ENCODE assay signal across 16 cellular contexts in the genomic region with DNA sequence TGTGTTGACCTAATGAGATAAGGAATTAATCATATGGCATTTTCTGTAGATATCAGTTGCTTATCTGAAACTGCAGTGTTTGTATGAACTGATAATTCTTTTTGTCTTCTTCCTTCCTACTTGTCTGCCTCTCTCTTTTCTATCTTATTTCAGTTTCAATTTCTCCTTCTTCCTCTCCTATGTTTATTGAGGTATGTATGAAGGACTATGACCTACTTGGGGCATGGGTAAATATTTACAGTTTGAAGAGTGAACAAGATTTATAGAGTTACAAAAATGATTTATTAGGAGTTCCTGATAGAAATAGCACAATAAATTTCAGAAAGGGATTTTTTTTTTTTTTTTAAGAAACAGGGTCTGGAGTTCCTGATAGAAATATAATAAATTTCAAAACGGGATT.
DNase-seq lines count a peak whose midpoint lies in the region; ATAC-seq and TF ChIP-seq lines count a peak whose summit lies in the region.
"Had no signal": no experiment of that assay in that cellular context is flagged by ENCODE, and none has a peak within 500 bp of the region (broad histone marks: within the 10 kb centered on the region; RNA-seq: fewer than 3 reads in every experiment).

No MANE protein-coding gene starts in this region.

- BruUV-seq in PC-3 (replicated peaks; lab: Mats Ljungman, UMichigan): no TSS peak

- CTCF ChIA-PET in activated CD4-positive, alpha-beta T cell treated with anti-CD3 and anti-CD28 coated beads for 36 hours (lab: Charles Lee): interaction anchor here (0.7 to 1.7 kb wide), 2 partner anchors 16 to 377 kb away, joined by 3 to 4 read pairs; no protein-coding TSS in a partner anchor
- CTCF ChIA-PET in CD8-positive, alpha-beta T cell (lab: Charles Lee): no interaction called here
- CTCF ChIA-PET in PC-3 (lab: Charles Lee): no interaction called here

- H3K9me3 Mint-ChIP-seq in activated CD4-positive, alpha-beta T cell treated with anti-CD3 and anti-CD28 coated beads, Interleukin-2, amount 10 ng/mL, durations not matched to agents 24 days and 14 days: no peaks in the 10 kb centered on the region
- no peaks in the 10 kb centered on the region for H3K9me3 Mint-ChIP-seq in activated CD4-positive, alpha-beta T cell treated with anti-CD3 and anti-CD28 coated beads for 36 hours (ENCODE audit: low read depth)
- H3K9me3 Mint-ChIP-seq in CD8-positive, alpha-beta T cell: no peaks in the 10 kb centered on the region

- no peak overlapping the region for H3K4me3 ChIP-seq in CD8-positive, alpha-beta T cell (ENCODE audit: low read depth, low read length)
- H3K4me3 ChIP-seq in PC-3 (ENCODE audit: low read length): no peak overlapping the region
- H3K4me3 ChIP-seq: BLaER1 treated with 17β-estradiol and CSF1 and Interleukin-3, amounts not matched to agents 10 nM and 100 nM had no signal

- H3K36me3 Mint-ChIP-seq in activated CD4-positive, alpha-beta T cell treated with anti-CD3 and anti-CD28 coated beads, Interleukin-2, amount 10 ng/mL, durations not matched to agents 24 days and 14 days (ENCODE audit: low read depth): no peaks in the 10 kb centered on the region
- H3K36me3 Mint-ChIP-seq in activated CD4-positive, alpha-beta T cell treated with anti-CD3 and anti-CD28 coated beads for 36 hours (ENCODE audit: low read depth): no peaks in the 10 kb centered on the region
- H3K36me3 Mint-ChIP-seq in CD8-positive, alpha-beta T cell: no peaks in the 10 kb centered on the region

- H3K79me2 ChIP-seq in PC-3 (ENCODE audit: low read length): no peaks in the 10 kb centered on the region

- H3K9me2 ChIP-seq in PC-3 (replicated peaks; ENCODE audit: low read length): no peaks in the 10 kb centered on the region

- no peak overlapping the region for H3K27ac ChIP-seq in CD8-positive, alpha-beta T cell (ENCODE audit: low read depth, low read length)
- H3K27ac ChIP-seq in PC-3 (ENCODE audit: low read length): no peak overlapping the region
- H3K27ac ChIP-seq: BLaER1 treated with 17β-estradiol and CSF1 and Interleukin-3, amounts not matched to agents 10 nM and 100 nM had no signal

- no peaks in the 10 kb centered on the region for H4K20me1 ChIP-seq in PC-3 (ENCODE audit: low read length)
- H4K20me1 ChIP-seq: BLaER1 treated with 17β-estradiol and CSF1 and Interleukin-3, amounts not matched to agents 10 nM and 100 nM had no signal

- no peak for ATAC-seq in activated CD4-positive, alpha-beta T cell treated with anti-CD3 and anti-CD28 coated beads for 36 hours
- ATAC-seq in CD8-positive, alpha-beta T cell: no peak
- ATAC-seq in PC-3: peak; percentile 43; the same call in 1 of the 2 replicates

- POLR2A ChIA-PET in activated CD4-positive, alpha-beta T cell treated with anti-CD3 and anti-CD28 coated beads for 36 hours (lab: Charles Lee): no interaction called here
- POLR2A ChIA-PET in CD8-positive, alpha-beta T cell (lab: Charles Lee): no interaction called here
- POLR2A ChIA-PET in PC-3 (lab: Charles Lee; ENCODE audit: unreplicated experiment): no interaction called here

- peaks cover 7% of the 10 kb centered on the region for H3K4me1 Mint-ChIP-seq in activated CD4-positive, alpha-beta T cell treated with anti-CD3 and anti-CD28 coated beads, Interleukin-2, amount 10 ng/mL, durations not matched to agents 24 days and 14 days
- H3K4me1 Mint-ChIP-seq in activated CD4-positive, alpha-beta T cell treated with anti-CD3 and anti-CD28 coated beads for 36 hours: peaks cover 11% of the 10 kb centered on the region
- peaks cover 12% of the 10 kb centered on the region for H3K4me1 Mint-ChIP-seq in CD8-positive, alpha-beta T cell (ENCODE audit: low read depth)

- H3K9me3 ChIP-seq in CD8-positive, alpha-beta T cell (ENCODE audit: low read length): no peaks in the 10 kb centered on the region
- no peaks in the 10 kb centered on the region for H3K9me3 ChIP-seq in PC-3 (ENCODE audit: low read length)
- H3K9me3 ChIP-seq: BLaER1 treated with 17β-estradiol and CSF1 and Interleukin-3, amounts not matched to agents 10 nM and 100 nM had no signal

- intact Hi-C loops in activated CD4-positive, alpha-beta T cell treated with anti-CD3 and anti-CD28 coated beads, Interleukin-2, amount 10 ng/mL, durations not matched to agents 24 days and 14 days (cut with micrococcal nuclease): no loop called here
- intact Hi-C loops in activated CD4-positive, alpha-beta T cell treated with anti-CD3 and anti-CD28 coated beads for 36 hours (cut with DNase I, micrococcal nuclease): no loop called here
- intact Hi-C loops in CD8-positive, alpha-beta T cell (cut with DNase I, micrococcal nuclease): no loop called here
- intact Hi-C loops in PC-3 (cut with micrococcal nuclease): no loop called here

- DNase-seq in activated CD4-positive, alpha-beta T cell treated with anti-CD3 and anti-CD28 coated beads, Interleukin-2, amount 10 ng/mL, durations not matched to agents 24 days and 14 days: no peak
- DNase-seq in activated CD4-positive, alpha-beta T cell treated with anti-CD3 and anti-CD28 coated beads for 36 hours: no peak
- DNase-seq in CD8-positive, alpha-beta T cell: no peak
- DNase-seq in PC-3 (no peak), erythroblast (lab: John Stamatoyannopoulos, UW) (peak; percentile 15 to 71), NCI-H1417 treated with DMSO at 0.1 percent for 48 hours (lab: John Stamatoyannopoulos, UW) (no peak), HuH-7.5 (ENCODE audit: low spot score) (no peak)
- DNase-seq: DMS 273 treated with DMSO at 0.1 percent for 48 hours, EL, KBM-7, NCI-H1436 treated with DMSO at 0.1 percent for 48 hours, NCI-H2081 treated with DMSO at 0.1 percent for 48 hours, NCI-H510A, NCI-H82, SHP77 had no signal

- H3K36me3 ChIP-seq in CD8-positive, alpha-beta T cell (ENCODE audit: insufficient read depth, low read length): no peaks in the 10 kb centered on the region
- H3K36me3 ChIP-seq in PC-3 (ENCODE audit: low read depth, low read length): no peaks in the 10 kb centered on the region
- H3K36me3 ChIP-seq: BLaER1 treated with 17β-estradiol and CSF1 and Interleukin-3, amounts not matched to agents 10 nM and 100 nM had no signal

- no peaks in the 10 kb centered on the region for H3K27me3 ChIP-seq in CD8-positive, alpha-beta T cell (ENCODE audit: insufficient read depth, low read length)
- H3K27me3 ChIP-seq in PC-3 (ENCODE audit: low read length): peaks cover 24% of the 10 kb centered on the region
- H3K27me3 ChIP-seq: BLaER1 treated with 17β-estradiol and CSF1 and Interleukin-3, amounts not matched to agents 10 nM and 100 nM had no signal

- H3K4me2 ChIP-seq in PC-3 (ENCODE audit: low read length): no peak overlapping the region
- H3K4me2 ChIP-seq: BLaER1 treated with 17β-estradiol and CSF1 and Interleukin-3, amounts not matched to agents 10 nM and 100 nM had no signal

- H3F3A ChIP-seq in PC-3 (ENCODE audit: low read length, unreplicated experiment): no peaks in the 10 kb centered on the region

- no peak overlapping the region for H3K27ac Mint-ChIP-seq in activated CD4-positive, alpha-beta T cell treated with anti-CD3 and anti-CD28 coated beads, Interleukin-2, amount 10 ng/mL, durations not matched to agents 24 days and 14 days
- no peak overlapping the region for H3K27ac Mint-ChIP-seq in activated CD4-positive, alpha-beta T cell treated with anti-CD3 and anti-CD28 coated beads for 36 hours
- H3K27ac Mint-ChIP-seq in CD8-positive, alpha-beta T cell: peak overlapping the region; percentile 10

- H3K27me3 Mint-ChIP-seq in activated CD4-positive, alpha-beta T cell treated with anti-CD3 and anti-CD28 coated beads, Interleukin-2, amount 10 ng/mL, durations not matched to agents 24 days and 14 days: peaks cover 3% of the 10 kb centered on the region
- peaks cover 4% of the 10 kb centered on the region for H3K27me3 Mint-ChIP-seq in activated CD4-positive, alpha-beta T cell treated with anti-CD3 and anti-CD28 coated beads for 36 hours
- H3K27me3 Mint-ChIP-seq in CD8-positive, alpha-beta T cell (ENCODE audit: low read depth): no peaks in the 10 kb centered on the region

- no peak overlapping the region for H3K9ac ChIP-seq in PC-3 (ENCODE audit: low read length)
- H3K9ac ChIP-seq: BLaER1 treated with 17β-estradiol and CSF1 and Interleukin-3, amounts not matched to agents 10 nM and 100 nM had no signal

- TF ChIP-seq CTCF in CD8-positive, alpha-beta T cell (IDR thresholded peaks at IDR 0.05): no peak
- TF ChIP-seq CTCF in PC-3 (conservative IDR thresholded peaks at IDR 0.05; ENCODE audit: low read depth, low read length): no peak

- H2AFZ ChIP-seq in PC-3 (ENCODE audit: low read length): no peak overlapping the region

- peak overlapping the region; percentile 5 for H3K4me3 Mint-ChIP-seq in activated CD4-positive, alpha-beta T cell treated with anti-CD3 and anti-CD28 coated beads, Interleukin-2, amount 10 ng/mL, durations not matched to agents 24 days and 14 days
- no peak overlapping the region for H3K4me3 Mint-ChIP-seq in activated CD4-positive, alpha-beta T cell treated with anti-CD3 and anti-CD28 coated beads for 36 hours
- no peak overlapping the region for H3K4me3 Mint-ChIP-seq in CD8-positive, alpha-beta T cell

- TF ChIP-seq POLR2A in erythroblast (IDR thresholded peaks at IDR 0.05; ENCODE audit: low read length): no peak

- H3K4me1 ChIP-seq in CD8-positive, alpha-beta T cell (ENCODE audit: insufficient read depth, low read length): no peaks in the 10 kb centered on the region
- H3K4me1 ChIP-seq in PC-3 (ENCODE audit: insufficient read depth, low read length): no peaks in the 10 kb centered on the region
- H3K4me1 ChIP-seq: BLaER1 treated with 17β-estradiol and CSF1 and Interleukin-3, amounts not matched to agents 10 nM and 100 nM had no signal

Comparison
In these comparisons a context has a peak if more than half of its experiments do, and no peak if none do; other contexts are left out.
1. DNase-seq: peak in erythroblast (2 of 2); none in activated CD4-positive, alpha-beta T cell treated with anti-CD3 and anti-CD28 coated beads, Interleukin-2, amount 10 ng/mL, durations not matched to agents 24 days and 14 days (single experiment), activated CD4-positive, alpha-beta T cell treated with anti-CD3 and anti-CD28 coated beads for 36 hours (single experiment), CD8-positive, alpha-beta T cell (0 of 7), PC-3 (single experiment), NCI-H1417 treated with DMSO at 0.1 percent for 48 hours (single experiment) and HuH-7.5 (single experiment).